22 cellular contexts compared by ENCODE assay signal in the genomic region with DNA sequence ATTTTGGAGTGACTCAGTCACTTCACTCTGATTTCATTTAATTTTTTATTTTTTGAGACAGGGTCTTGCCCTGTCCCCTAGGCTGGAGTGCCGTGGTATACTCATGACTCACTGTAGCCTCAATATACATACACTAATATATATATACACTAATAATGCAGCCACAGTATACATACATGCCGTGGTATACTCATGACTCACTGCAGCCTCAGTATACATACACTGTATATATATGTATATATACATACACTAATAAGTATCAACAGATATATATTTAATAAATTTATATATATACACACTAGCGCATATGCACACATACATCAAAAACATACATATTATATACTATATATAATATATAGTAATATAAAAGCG.
"Had no signal": no experiment of that assay in that cellular context is flagged by ENCODE, and none has a peak within 500 bp of the region (broad histone marks: within the 10 kb centered on the region; RNA-seq: fewer than 3 reads in every experiment).

No MANE protein-coding gene starts in this region.

- DNase-seq: dermis blood vessel endothelial cell; dorsolateral prefrontal cortex; effector CD8-positive, alpha-beta T cell; effector memory CD8-positive, alpha-beta T cell; foreskin fibroblast; foreskin melanocyte; gastrocnemius medialis; glutamatergic neuron; head of caudate nucleus; heart right ventricle; hippocampal formation; left cardiac atrium; left lung; left ventricle myocardium superior; lower lobe of right lung; mesendoderm; naive thymus-derived CD4-positive, alpha-beta T cell had no signal

- ATAC-seq: effector memory CD8-positive, alpha-beta T cell; gastrocnemius medialis; heart right ventricle; left cardiac atrium; left lung; left ventricle myocardium superior; lower lobe of right lung; naive thymus-derived CD4-positive, alpha-beta T cell had no signal

- H3K4me1 ChIP-seq: esophagus muscularis mucosa, gastrocnemius medialis, heart right ventricle, left lung, lower lobe of right lung had no signal

- FAIRE-seq: endothelial cell of umbilical vein, islet of Langerhans, keratinocyte had no signal

- H3K27me3 ChIP-seq: dorsolateral prefrontal cortex, esophagus muscularis mucosa, gastrocnemius medialis, heart right ventricle, left lung had no signal

- H3K9me3 ChIP-seq: esophagus muscularis mucosa, gastrocnemius medialis, left lung, lower lobe of right lung had no signal

- H3K27ac ChIP-seq: coronary artery, dorsolateral prefrontal cortex, esophagus muscularis mucosa, gastrocnemius medialis, heart right ventricle, left lung, lower lobe of right lung had no signal

- H3K4me3 ChIP-seq: coronary artery, dorsolateral prefrontal cortex, esophagus muscularis mucosa, gastrocnemius medialis, heart right ventricle, left lung, lower lobe of right lung had no signal

- H3K36me3 ChIP-seq: esophagus muscularis mucosa, gastrocnemius medialis, heart right ventricle, left lung, lower lobe of right lung had no signal
